ENCODE assay signal across 9 cellular contexts in genomic region chr18:50285631-50286321, GRCh38. TPM values are rescaled to one million over a fixed set of nuclear protein-coding genes. Genes with fewer than 3 reads are reported as not detected.
DNase-seq lines count a peak whose midpoint lies in the region; ATAC-seq and TF ChIP-seq lines count a peak whose summit lies in the region.
"Had no signal": no experiment of that assay in that cellular context is flagged by ENCODE, and none has a peak within 500 bp of the region (broad histone marks: within the 10 kb centered on the region; RNA-seq: fewer than 3 reads in every experiment).

No MANE protein-coding gene starts in this region.

- TF ChIP-seq CTCF in MCF 10A (IDR thresholded peaks at IDR 0.05; ENCODE audit: unreplicated experiment) (no peak), breast epithelium (IDR thresholded peaks at IDR 0.05) (no peak), activated B cell treated with CpG ODN at 0.5 μM for 24 hours (IDR thresholded peaks at IDR 0.05) (no peak)

- no peaks in the 10 kb centered on the region for H3K27me3 ChIP-seq in breast epithelium
- no peaks in the 10 kb centered on the region for H3K27me3 ChIP-seq in iPS-18a (ENCODE audit: control insufficient read depth, insufficient read depth, low read length)

- no peak overlapping the region for H3K27ac Mint-ChIP-seq in MCF 10A (ENCODE audit: low read depth, unreplicated experiment)
- peak overlapping the region; percentile 38 for H3K27ac Mint-ChIP-seq in activated B cell treated with CpG ODN at 0.5 μM for 24 hours

- H3K9ac ChIP-seq in iPS-18a (ENCODE audit: low read length): no peak overlapping the region

- intact Hi-C loops in MCF 10A (cut with micrococcal nuclease): loop anchor here (2.0 kb wide), 1 partner anchor 55 kb away; no protein-coding TSS in a partner anchor
- intact Hi-C loops in breast epithelium (cut with DNase I; ENCODE audit: low total_unique reads): no loop called here
- intact Hi-C loops in activated B cell treated with CpG ODN at 0.5 μM for 24 hours (cut with micrococcal nuclease): loop anchor here (2.0 to 5.0 kb wide), 4 partner anchors 49 to 1353 kb away; partner anchors contain the start of genes ELAC1 and SMAD7

- BruUV-seq in MCF 10A (replicated peaks; lab: Mats Ljungman, UMichigan): TSS peak; percentile 2

- H3K27ac ChIP-seq in breast epithelium (peak overlapping the region in 1 of 2 donors; percentile 91), iPS-18a (ENCODE audit: low read length) (no peak overlapping the region)

- H3K9me3 Mint-ChIP-seq in MCF 10A (ENCODE audit: unreplicated experiment) (no peaks in the 10 kb centered on the region), activated B cell treated with CpG ODN at 0.5 μM for 24 hours (no peaks in the 10 kb centered on the region)

- POLR2A ChIA-PET in MCF 10A (lab: Yijun Ruan, JAX): interaction anchor here (1.0 kb wide), 1 partner anchor 22 kb away, joined by 4 read pairs; no protein-coding TSS in a partner anchor
- POLR2A ChIA-PET in activated B cell treated with CpG ODN at 0.5 μM for 24 hours (lab: Charles Lee): interaction anchor here (0.8 kb wide), 1 partner anchor 19 kb away, joined by 4 read pairs; the partner anchor contains the start of gene CFAP53

- H3K4me3 Mint-ChIP-seq in MCF 10A (ENCODE audit: unreplicated experiment) (peak overlapping the region; percentile 86), activated B cell treated with CpG ODN at 0.5 μM for 24 hours (peak overlapping the region; percentile 99)

- no peaks in the 10 kb centered on the region for H3K4me1 ChIP-seq in breast epithelium
- H3K4me1 ChIP-seq in iPS-18a (ENCODE audit: control insufficient read depth, low read depth, low read length): no peaks in the 10 kb centered on the region

- H3K36me3 ChIP-seq in breast epithelium (peaks cover 5% of the 10 kb centered on the region), iPS-18a (ENCODE audit: control insufficient read depth, low read depth, low read length) (peaks cover 23% of the 10 kb centered on the region)

- CTCF ChIA-PET in MCF 10A (lab: Yijun Ruan, JAX): interaction anchor here (0.7 to 1.2 kb wide), 2 partner anchors 52 to 72 kb away, joined by 3 read pairs; no protein-coding TSS in a partner anchor
- CTCF ChIA-PET in activated B cell treated with CpG ODN at 0.5 μM for 24 hours (lab: Charles Lee): interaction anchor here (0.9 kb wide), 1 partner anchor 71 kb away, joined by 3 read pairs; no protein-coding TSS in a partner anchor

- no peak for TF ChIP-seq POLR2A in breast epithelium (IDR thresholded peaks at IDR 0.05)

- H3K27me3 Mint-ChIP-seq in MCF 10A (ENCODE audit: insufficient read depth, unreplicated experiment) (no peaks in the 10 kb centered on the region), activated B cell treated with CpG ODN at 0.5 μM for 24 hours (no peaks in the 10 kb centered on the region)

- DNase-seq in MCF 10A (ENCODE audit: unreplicated experiment) (no peak), breast epithelium (ENCODE audit: low spot score in 2 of 2) (no peak), activated B cell treated with CpG ODN at 0.5 μM for 24 hours (no peak), NCI-H2196 (lab: John Stamatoyannopoulos, UW; ENCODE audit: unreplicated experiment) (no peak), COLO668 (lab: John Stamatoyannopoulos, UW; ENCODE audit: unreplicated experiment) (no peak)
- DNase-seq: activated CD8-positive, alpha-beta memory T cell treated with anti-CD3 and anti-CD28 coated beads, Interleukin-2, amount 50 U/mL, for 4 hours had no signal

- H3K4me1 Mint-ChIP-seq in MCF 10A (ENCODE audit: insufficient read depth, unreplicated experiment): peaks cover 40% of the 10 kb centered on the region
- peaks cover 35% of the 10 kb centered on the region for H3K4me1 Mint-ChIP-seq in activated B cell treated with CpG ODN at 0.5 μM for 24 hours

- ATAC-seq in activated B cell treated with CpG ODN at 0.5 μM for 24 hours (ENCODE audit: low read depth) (no peak), HG03521 (IDR thresholded peaks at IDR 0.05; ENCODE audit: unreplicated experiment) (no peak), GM21723 (IDR thresholded peaks at IDR 0.05; ENCODE audit: unreplicated experiment) (no peak)

- no peaks in the 10 kb centered on the region for H3K9me3 ChIP-seq in breast epithelium
- H3K9me3 ChIP-seq in iPS-18a (ENCODE audit: control insufficient read depth, low read depth, low read length): no peaks in the 10 kb centered on the region

- H3K36me3 Mint-ChIP-seq in MCF 10A (ENCODE audit: insufficient read depth, unreplicated experiment) (peaks cover 51% of the 10 kb centered on the region), activated B cell treated with CpG ODN at 0.5 μM for 24 hours (ENCODE audit: low read depth) (peaks cover 59% of the 10 kb centered on the region)

- H3K4me3 ChIP-seq in breast epithelium (no peak overlapping the region), iPS-18a (ENCODE audit: low read length) (peak overlapping the region; percentile 95)

RNA-seq across cellular contexts. Expression of gene CXXC1, which starts 1.7 kb away (rescaled TPM):
- total RNA-seq in MCF 10A (2022) (65.1 and 85.4 TPM in 2 replicates), breast epithelium (10 to 100 TPM; 50.6 to 64.2 (median 61.5) TPM), activated B cell treated with CpG ODN at 0.5 μM for 24 hours (126 and 134 TPM in 2 replicates)

RNA-seq across cellular contexts. Expression of gene MBD1, which starts 4.5 kb away (rescaled TPM):
- total RNA-seq in MCF 10A (2022): 203 and 227 TPM in 2 replicates
- total RNA-seq in breast epithelium: 10 to 100 TPM; 51.2 to 82.3 (median 71.1) TPM
- 101 and 117 TPM in 2 replicates for total RNA-seq in activated B cell treated with CpG ODN at 0.5 μM for 24 hours

RNA-seq across cellular contexts. Expression of gene CFAP53, which starts 19.5 kb away (rescaled TPM):
- 2.2 and 5.0 TPM in 2 replicates for total RNA-seq in MCF 10A (2022)
- 1 to 10 TPM in 2 of 3 donors, under 1 TPM in 1; 0.80 to 3.4 (median 1.6) TPM for total RNA-seq in breast epithelium
- 0.27 and 0.29 TPM in 2 replicates for total RNA-seq in activated B cell treated with CpG ODN at 0.5 μM for 24 hours
